8 cellular contexts compared by ENCODE assay signal in the genomic region with DNA sequence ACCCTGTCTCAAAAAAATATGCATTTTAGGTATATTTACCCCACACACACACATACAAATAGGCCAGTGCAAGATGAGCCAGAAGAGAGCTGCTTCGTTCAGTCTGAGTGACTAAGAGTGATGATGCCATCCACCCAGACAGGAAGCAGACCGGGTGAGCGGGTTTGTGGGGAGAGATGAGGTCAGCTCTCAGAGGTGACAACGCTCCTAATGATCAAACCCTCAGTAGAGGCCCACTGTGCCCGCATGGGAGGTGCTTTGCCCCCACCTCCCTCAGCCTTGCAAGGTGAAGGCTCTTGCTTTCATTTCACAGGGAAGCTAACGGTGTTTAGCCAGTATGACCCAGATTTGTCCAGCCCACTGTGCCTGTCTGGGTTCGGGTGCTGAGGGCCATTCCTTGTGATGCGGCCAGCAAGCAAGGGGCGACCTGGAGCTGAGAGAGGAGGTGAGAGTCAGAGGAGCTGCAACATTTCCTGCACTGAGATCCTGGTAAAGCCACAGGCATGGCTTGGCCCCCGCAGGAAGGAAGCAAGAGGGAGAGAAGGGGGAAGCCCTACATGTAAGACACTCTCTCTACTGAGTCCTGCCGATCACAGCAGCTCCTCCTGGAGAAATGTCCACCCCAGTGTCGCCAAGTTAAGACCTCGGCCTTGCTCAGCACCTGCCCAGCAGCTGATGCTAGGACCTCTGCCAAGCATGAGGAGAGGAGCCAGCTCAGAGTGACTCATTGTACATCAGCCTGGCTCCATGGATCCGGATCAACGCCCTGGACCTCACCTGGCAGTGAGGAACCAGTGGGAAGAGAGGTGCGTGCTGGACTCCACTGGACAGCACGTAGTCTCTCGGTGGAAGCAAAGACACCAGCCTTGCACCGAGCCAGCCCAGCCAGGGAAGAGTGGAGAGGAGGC. TPM values are rescaled to one million over a fixed set of nuclear protein-coding genes. Genes with fewer than 3 reads are reported as not detected.
DNase-seq lines count a peak whose midpoint lies in the region; ATAC-seq and TF ChIP-seq lines count a peak whose summit lies in the region.

No MANE protein-coding gene starts in this region.

- peaks cover 5% of the 10 kb centered on the region for H3F3A ChIP-seq in SK-N-SH (replicated peaks; ENCODE audit: insufficient read depth)

- 53% methylated on average over 15 of the region's 19 CpGs for WGBS in SK-N-SH (ENCODE audit: low lambda C conversion rate)
- 81% methylated on average over 19 of the region's 19 CpGs for WGBS in hepatocyte (ENCODE audit: low lambda C conversion rate, missing lambda C conversion rate)

- peaks cover 37% of the 10 kb centered on the region for H3K4me1 Mint-ChIP-seq in activated naive CD4-positive, alpha-beta T cell treated with anti-CD3 and anti-CD28 coated beads for 36 hours (ENCODE audit: low read depth)

- H3K27me3 Mint-ChIP-seq in activated naive CD4-positive, alpha-beta T cell treated with anti-CD3 and anti-CD28 coated beads for 36 hours (ENCODE audit: low read depth) = no peaks in the 10 kb centered on the region

- no peak for TF ChIP-seq CTCF in AG09309 (IDR thresholded peaks at IDR 0.05; ENCODE audit: control insufficient read depth, insufficient read depth, low read depth, low read length, missing control alignments)
- no peak for TF ChIP-seq CTCF in SK-N-SH (IDR thresholded peaks at IDR 0.05)
- TF ChIP-seq CTCF in hepatocyte (IDR thresholded peaks at IDR 0.05; ENCODE audit: poor library complexity) = no peak

- H3K4me2 ChIP-seq in SK-N-SH = peak overlapping the region; percentile 56
- H3K4me2 ChIP-seq in hepatocyte = no peak overlapping the region

- no peaks in the 10 kb centered on the region for H3K9me2 ChIP-seq in SK-N-SH
- H3K9me2 ChIP-seq in hepatocyte (replicated peaks; ENCODE audit: insufficient read depth) = no peaks in the 10 kb centered on the region

- H4K20me1 ChIP-seq in SK-N-SH (ENCODE audit: insufficient read depth) = no peaks in the 10 kb centered on the region
- no peaks in the 10 kb centered on the region for H4K20me1 ChIP-seq in hepatocyte (ENCODE audit: insufficient read depth, poor library complexity, severe bottlenecking)

- CTCF ChIA-PET in SK-N-SH (lab: Yijun Ruan, JAX) = interaction anchor here (0.6 to 3.1 kb wide), 4 partner anchors 11 to 344 kb away, joined by 4 to 12 read pairs (median 8); partner anchors contain the start of gene RNU4ATAC
- CTCF ChIA-PET in activated naive CD4-positive, alpha-beta T cell treated with anti-CD3 and anti-CD28 coated beads for 36 hours (lab: Charles Lee) = interaction anchor here (0.8 to 2.0 kb wide), 8 partner anchors 11 to 297 kb away, joined by 3 to 7 read pairs (median 4); partner anchors contain the start of genes NIFK and RNU4ATAC

- no peak overlapping the region for H2AFZ ChIP-seq in SK-N-SH (ENCODE audit: low read depth)
- H2AFZ ChIP-seq in hepatocyte = no peak overlapping the region

- TF ChIP-seq EP300 in SK-N-SH (IDR thresholded peaks at IDR 0.05; ENCODE audit: borderline replicate concordance in 1 of 2, low read depth in 1 of 2, low read length in 1 of 2) = peak in 1 of 2 experiments; percentile 6; a peak in 1 of 4 replicates

- peak overlapping the region; percentile 93 for H3K27ac Mint-ChIP-seq in activated naive CD4-positive, alpha-beta T cell treated with anti-CD3 and anti-CD28 coated beads for 36 hours

- no peaks in the 10 kb centered on the region for H3K27me3 ChIP-seq in SK-N-SH (ENCODE audit: insufficient read depth)
- no peaks in the 10 kb centered on the region for H3K27me3 ChIP-seq in hepatocyte

- H3K36me3 ChIP-seq in SK-N-SH (replicated peaks in 1 of 2; ENCODE audit: control insufficient read depth in 1 of 2, insufficient read depth in 2 of 2, low read length in 1 of 2) (no peaks in the 10 kb centered on the region), hepatocyte (replicated peaks; ENCODE audit: insufficient read depth, low read depth) (no peaks in the 10 kb centered on the region)

- H3K36me3 Mint-ChIP-seq in activated naive CD4-positive, alpha-beta T cell treated with anti-CD3 and anti-CD28 coated beads for 36 hours (ENCODE audit: low read depth) = no peaks in the 10 kb centered on the region

- H3K4me3 ChIP-seq in AG09309 (ENCODE audit: control insufficient read depth, low read depth, low read length) = no peak overlapping the region
- H3K4me3 ChIP-seq in SK-N-SH (ENCODE audit: low read depth in 2 of 2, low read length in 1 of 2) = no peak overlapping the region
- no peak overlapping the region for H3K4me3 ChIP-seq in hepatocyte

- H3K4me1 ChIP-seq in SK-N-SH (ENCODE audit: control insufficient read depth in 1 of 2, insufficient read depth in 2 of 2, low read depth in 1 of 2, low read length in 1 of 2) (peaks cover 3 to 14% of the 10 kb centered on the region in 2 experiments; a peak in 3 of 4 replicates), hepatocyte (ENCODE audit: insufficient read depth) (no peaks in the 10 kb centered on the region)

- H3K9ac ChIP-seq in SK-N-SH = no peak overlapping the region

- ATAC-seq in GM19372 (IDR thresholded peaks at IDR 0.05; ENCODE audit: low read depth, unreplicated experiment) = peak; percentile 94
- ATAC-seq in HG03442 (IDR thresholded peaks at IDR 0.05; ENCODE audit: unreplicated experiment) = peak; percentile 99

- H3K4me3 Mint-ChIP-seq in activated naive CD4-positive, alpha-beta T cell treated with anti-CD3 and anti-CD28 coated beads for 36 hours = peak overlapping the region; percentile 76

- peak overlapping the region in 1 of 2 experiments; percentile 31; a peak in 1 of 4 replicates for H3K27ac ChIP-seq in SK-N-SH (ENCODE audit: low read depth in 2 of 2, low read length in 1 of 2)
- no peak overlapping the region for H3K27ac ChIP-seq in hepatocyte

- POLR2A ChIA-PET in SK-N-SH (lab: Yijun Ruan, JAX) = interaction anchor here (0.6 kb wide), 1 partner anchor 26 kb away, joined by 5 read pairs; no protein-coding TSS in a partner anchor

- DNase-seq in AG09309 (ENCODE audit: low read depth) = peak; percentile 43
- no peak for DNase-seq in SK-N-SH
- peak; percentile 96 for DNase-seq in activated naive CD4-positive, alpha-beta T cell treated with anti-CD3 and anti-CD28 coated beads for 36 hours
- peak; percentile 47 for DNase-seq in hepatocyte (ENCODE audit: low spot score)
- peak; percentile 86 for DNase-seq in stimulated activated CD4-positive, alpha-beta T cell treated with anti-CD3 and anti-CD28 coated beads, Interleukin-4, amount 100 ng/mL, for 24 hours
- DNase-seq in NCI-H1436 (lab: John Stamatoyannopoulos, UW) = no peak

- H3K79me2 ChIP-seq in SK-N-SH (ENCODE audit: insufficient read depth) = no peaks in the 10 kb centered on the region
- no peaks in the 10 kb centered on the region for H3K79me2 ChIP-seq in hepatocyte

- no peaks in the 10 kb centered on the region for H3K9me3 Mint-ChIP-seq in activated naive CD4-positive, alpha-beta T cell treated with anti-CD3 and anti-CD28 coated beads for 36 hours

- intact Hi-C loops in activated naive CD4-positive, alpha-beta T cell treated with anti-CD3 and anti-CD28 coated beads for 36 hours (cut with micrococcal nuclease) = loop anchor here (1.0 kb wide), 6 partner anchors 19 to 168 kb away; partner anchors contain the start of genes CLASP1 and TSN

- H3K9me3 ChIP-seq in SK-N-SH = no peaks in the 10 kb centered on the region
- no peaks in the 10 kb centered on the region for H3K9me3 ChIP-seq in hepatocyte (ENCODE audit: low read depth)

- TF ChIP-seq RAD21 in SK-N-SH (IDR thresholded peaks at IDR 0.05; ENCODE audit: low read length) = no peak

TF ChIP-seq in SK-N-SH, 30 proteins besides CTCF, POLR2A, EP300 and RAD21 (continues in another document):
- TF ChIP-seq TCF12 (IDR thresholded peaks at IDR 0.05) = peak; percentile 83
- TF ChIP-seq, protein P1, sequence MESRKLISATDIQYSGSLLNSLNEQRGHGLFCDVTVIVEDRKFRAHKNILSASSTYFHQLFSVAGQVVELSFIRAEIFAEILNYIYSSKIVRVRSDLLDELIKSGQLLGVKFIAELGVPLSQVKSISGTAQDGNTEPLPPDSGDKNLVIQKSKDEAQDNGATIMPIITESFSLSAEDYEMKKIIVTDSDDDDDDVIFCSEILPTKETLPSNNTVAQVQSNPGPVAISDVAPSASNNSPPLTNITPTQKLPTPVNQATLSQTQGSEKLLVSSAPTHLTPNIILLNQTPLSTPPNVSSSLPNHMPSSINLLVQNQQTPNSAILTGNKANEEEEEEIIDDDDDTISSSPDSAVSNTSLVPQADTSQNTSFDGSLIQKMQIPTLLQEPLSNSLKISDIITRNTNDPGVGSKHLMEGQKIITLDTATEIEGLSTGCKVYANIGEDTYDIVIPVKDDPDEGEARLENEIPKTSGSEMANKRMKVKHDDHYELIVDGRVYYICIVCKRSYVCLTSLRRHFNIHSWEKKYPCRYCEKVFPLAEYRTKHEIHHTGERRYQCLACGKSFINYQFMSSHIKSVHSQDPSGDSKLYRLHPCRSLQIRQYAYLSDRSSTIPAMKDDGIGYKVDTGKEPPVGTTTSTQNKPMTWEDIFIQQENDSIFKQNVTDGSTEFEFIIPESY (IDR thresholded peaks at IDR 0.05; ENCODE audit: borderline replicate concordance, low read depth) = no peak

RNA-seq across cellular contexts. Expression of gene NIFK, which starts 37.0 kb away (rescaled TPM):
- polyA plus RNA-seq in SK-N-SH (2012; rRNA removed) (17.0 and 22.8 TPM in 2 replicates), hepatocyte (54.6 and 64.5 TPM in 2 replicates)
- polyA plus RNA-seq in SK-N-SH (2012; cell fraction: cytosol; rRNA removed) = 27.2 and 43.1 TPM in 2 replicates
- polyA plus RNA-seq in SK-N-SH (2012; cell fraction: nucleus; rRNA removed) = 15.2 and 23.2 TPM in 2 replicates
- 100 to 1,000 TPM; 112 to 117 TPM for total RNA-seq in activated naive CD4-positive, alpha-beta T cell treated with anti-CD3 and anti-CD28 coated beads for 36 hours
- 53.6 and 85.7 TPM in 2 replicates for total RNA-seq in hepatocyte

RNA-seq across cellular contexts. Expression of gene CLASP1, which starts 50.4 kb away (rescaled TPM):
- polyA plus RNA-seq in SK-N-SH (2012; rRNA removed) (4.9 TPM in 2 replicates), hepatocyte (18.9 and 20.1 TPM in 2 replicates)
- 5.6 and 6.0 TPM in 2 replicates for polyA plus RNA-seq in SK-N-SH (2012; cell fraction: cytosol; rRNA removed)
- 17.3 and 19.0 TPM in 2 replicates for polyA plus RNA-seq in SK-N-SH (2012; cell fraction: nucleus; rRNA removed)
- total RNA-seq in activated naive CD4-positive, alpha-beta T cell treated with anti-CD3 and anti-CD28 coated beads for 36 hours = 10 to 100 TPM; 47.3 to 51.5 TPM
- total RNA-seq in hepatocyte = 45.9 and 68.0 TPM in 2 replicates

RNA-seq across cellular contexts. Expression of gene TSN, which starts 55.8 kb away (rescaled TPM):
- polyA plus RNA-seq in SK-N-SH (2012; rRNA removed) = 26.1 and 35.1 TPM in 2 replicates
- polyA plus RNA-seq in SK-N-SH (2012; cell fraction: cytosol; rRNA removed) = 36.5 and 40.7 TPM in 2 replicates
- polyA plus RNA-seq in SK-N-SH (2012; cell fraction: nucleus; rRNA removed) = 12.2 and 16.9 TPM in 2 replicates
- 10 to 100 TPM; 49.8 to 52.6 TPM for total RNA-seq in activated naive CD4-positive, alpha-beta T cell treated with anti-CD3 and anti-CD28 coated beads for 36 hours
- 55.2 and 63.2 TPM in 2 replicates for total RNA-seq in hepatocyte
- polyA plus RNA-seq in hepatocyte = 43.5 and 45.4 TPM in 2 replicates

Comparison
In these comparisons a context has a peak if more than half of its experiments do, and no peak if none do; other contexts are left out.
1. DNase-seq: peak in AG09309 (single experiment), activated naive CD4-positive, alpha-beta T cell treated with anti-CD3 and anti-CD28 coated beads for 36 hours (single experiment), hepatocyte (single experiment) and stimulated activated CD4-positive, alpha-beta T cell treated with anti-CD3 and anti-CD28 coated beads, Interleukin-4, amount 100 ng/mL, for 24 hours (single experiment); none in SK-N-SH (single experiment) and NCI-H1436 (single experiment).